In genomic region chr7:27734583-27734982, GRCh38 we compare ENCODE assay signal across 23 cellular contexts.
"Had no signal": no experiment of that assay in that cellular context is flagged by ENCODE, and none has a peak within 500 bp of the region (broad histone marks: within the 10 kb centered on the region; RNA-seq: fewer than 3 reads in every experiment).

No MANE protein-coding gene starts in this region.

- H3K27me3 ChIP-seq: hepatocyte, spleen, testis, upper lobe of right lung had no signal

- H3K4me3 ChIP-seq: hepatocyte, left ventricle myocardium inferior, prostate gland, spleen, testis, upper lobe of right lung had no signal

- ATAC-seq: activated T-cell treated with anti-CD3 and anti-CD28 coated beads, Interleukin-2, amount 50 U/mL, for 4 hours; natural killer cell treated with Interleukin-12 subunit alpha and Interleukin-12 subunit beta and Interleukin-15 and Interleukin-18, amount 100 ng/mL, for 72 hours; T-cell; upper lobe of right lung had no signal

- H3K4me1 ChIP-seq: prostate gland had no signal

- H3K4me2 ChIP-seq: hepatocyte had no signal

- H3K4me3 Mint-ChIP-seq: activated naive CD8-positive, alpha-beta T cell treated with anti-CD3 and anti-CD28 coated beads for 36 hours; activated T-cell treated with anti-CD3 and anti-CD28 coated beads, Interleukin-2, amount 50 U/mL, for 4 hours; natural killer cell treated with Interleukin-12 subunit alpha and Interleukin-12 subunit beta and Interleukin-15 and Interleukin-18, amount 100 ng/mL, for 72 hours; T-cell; T-helper 2 cell treated with Interferon-gamma antibody and Interleukin-4, amounts not matched to agents 5 μg/mL and 100 μg/mL, for 36 hours had no signal

- H3K27me3 Mint-ChIP-seq: activated naive CD8-positive, alpha-beta T cell treated with anti-CD3 and anti-CD28 coated beads for 36 hours had no signal

- H2AFZ ChIP-seq: hepatocyte had no signal

- DNase-seq: activated CD4-positive, alpha-beta T cell treated with anti-CD3 and anti-CD28 coated beads for 1 hour; activated CD4-positive, alpha-beta T cell treated with anti-CD3 and anti-CD28 coated beads, Interleukin-2, amount 50 U/mL, for 4 hours; activated CD8-positive, alpha-beta memory T cell treated with anti-CD3 and anti-CD28 coated beads, Interleukin-2, amount 50 U/mL, for 48 hours; activated naive CD4-positive, alpha-beta T cell treated with Interleukin-2 at 50 U/mL for 16 hours; activated naive CD8-positive, alpha-beta T cell treated with anti-CD3 and anti-CD28 coated beads for 36 hours; activated T-cell treated with anti-CD3 and anti-CD28 coated beads, Interleukin-2, amount 50 U/mL, for 4 hours; cerebellar nuclear complex; glutamatergic neuron; kidney glomerular epithelial cell; left ventricle myocardium inferior; mammary epithelial cell; spleen; stimulated activated CD4-positive, alpha-beta T cell treated with anti-CD3 and anti-CD28 coated beads, Interleukin-4, amount 100 ng/mL, for 1 hour; stimulated activated naive CD4-positive, alpha-beta T cell; T-cell; testis; upper lobe of right lung; WERI-Rb-1 had no signal

- H3K27ac ChIP-seq: hepatocyte, left ventricle myocardium inferior, prostate gland, spleen, testis, upper lobe of right lung, WERI-Rb-1 had no signal

- H3K79me2 ChIP-seq: hepatocyte had no signal

- H3K9me3 Mint-ChIP-seq: activated naive CD8-positive, alpha-beta T cell treated with anti-CD3 and anti-CD28 coated beads for 36 hours; activated T-cell treated with anti-CD3 and anti-CD28 coated beads, Interleukin-2, amount 50 U/mL, for 4 hours; natural killer cell treated with Interleukin-12 subunit alpha and Interleukin-12 subunit beta and Interleukin-15 and Interleukin-18, amount 100 ng/mL, for 72 hours; T-cell; T-helper 2 cell treated with Interferon-gamma antibody and Interleukin-4, amounts not matched to agents 5 μg/mL and 100 μg/mL, for 36 hours had no signal

- H3K36me3 ChIP-seq: left ventricle myocardium inferior, prostate gland, spleen, upper lobe of right lung, WERI-Rb-1 had no signal

- H3K27ac Mint-ChIP-seq: activated naive CD8-positive, alpha-beta T cell treated with anti-CD3 and anti-CD28 coated beads for 36 hours; natural killer cell treated with Interleukin-12 subunit alpha and Interleukin-12 subunit beta and Interleukin-15 and Interleukin-18, amount 100 ng/mL, for 72 hours; T-cell; T-helper 2 cell treated with Interferon-gamma antibody and Interleukin-4, amounts not matched to agents 5 μg/mL and 100 μg/mL, for 36 hours had no signal

- FAIRE-seq: frontal cortex had no signal

- H3K36me3 Mint-ChIP-seq: activated naive CD8-positive, alpha-beta T cell treated with anti-CD3 and anti-CD28 coated beads for 36 hours; natural killer cell treated with Interleukin-12 subunit alpha and Interleukin-12 subunit beta and Interleukin-15 and Interleukin-18, amount 100 ng/mL, for 72 hours had no signal

- H3K9me3 ChIP-seq: left ventricle myocardium inferior, prostate gland, spleen, testis, upper lobe of right lung had no signal
